ENCODE assay signal across 1 cellular context in genomic region chr1:9494936-9495758, GRCh38.
A peak's percentile ranks its signal among the peaks of the same experiment; 100 is the strongest.
TF ChIP-seq lines count a peak whose summit lies in the region.

No MANE protein-coding gene starts in this region.

TF ChIP-seq in HepG2, 621 proteins besides CTCF, POLR2A, EP300 and RAD21 (continued from another document and continues in another):
- TF ChIP-seq THRA (CRISPR knock-in tag; IDR thresholded peaks at IDR 0.05; ENCODE audit: borderline replicate concordance) (no peak; the same call in 1 of the 2 replicates), ELF3 (CRISPR knock-in tag; IDR thresholded peaks at IDR 0.05) (peak; percentile 58; the same call in 1 of the 2 replicates), ATF4 (CRISPR knock-in tag; IDR thresholded peaks at IDR 0.05) (no peak), ARNT (IDR thresholded peaks at IDR 0.05) (no peak), TEF (CRISPR knock-in tag; IDR thresholded peaks at IDR 0.05) (no peak), SUZ12 (IDR thresholded peaks at IDR 0.05; ENCODE audit: low read depth, low read length) (no peak), SMAD9 (CRISPR knock-in tag; IDR thresholded peaks at IDR 0.05) (no peak), ZBTB42 (CRISPR knock-in tag; IDR thresholded peaks at IDR 0.05) (0 out of 2 replicates have a peak, but pooled peaks have one; percentile 21), ZNF543 (CRISPR knock-in tag; IDR thresholded peaks at IDR 0.05) (no peak), ZSCAN29 (CRISPR knock-in tag; conservative IDR thresholded peaks at IDR 0.05) (no peak), ZNF639 (CRISPR knock-in tag; conservative IDR thresholded peaks at IDR 0.05) (no peak), ZNF407 (CRISPR knock-in tag; IDR thresholded peaks at IDR 0.05; ENCODE audit: not compliant biosample characterization) (no peak), ETS1 (CRISPR knock-in tag; IDR thresholded peaks at IDR 0.05) (no peak), SRSF1 (optimal IDR thresholded peaks at IDR 0.05; ENCODE audit: low read depth, low read length) (no peak), ZNF124 (CRISPR knock-in tag; IDR thresholded peaks at IDR 0.05) (no peak), ZGPAT (CRISPR knock-in tag; IDR thresholded peaks at IDR 0.05) (peak; percentile 51; the same call in 1 of the 2 replicates), HNRNPH1 (optimal IDR thresholded peaks at IDR 0.05; ENCODE audit: low read depth, low read length) (no peak), TFDP2 (CRISPR knock-in tag; IDR thresholded peaks at IDR 0.05) (peak; percentile 90), TSC22D2 (CRISPR knock-in tag; IDR thresholded peaks at IDR 0.05; ENCODE audit: borderline replicate concordance) (no peak), ZBTB7B (CRISPR knock-in tag; IDR thresholded peaks at IDR 0.05) (peak; percentile 69; the same call in 1 of the 2 replicates), CEBPZ (IDR thresholded peaks at IDR 0.05; ENCODE audit: low read length) (no peak), ZNF574 (CRISPR knock-in tag; IDR thresholded peaks at IDR 0.05) (peak; percentile 50; the same call in 1 of the 2 replicates), ZNF484 (CRISPR knock-in tag; IDR thresholded peaks at IDR 0.05; ENCODE audit: borderline replicate concordance, low read depth) (no peak), ZNF460 (CRISPR knock-in tag; IDR thresholded peaks at IDR 0.05; ENCODE audit: borderline replicate concordance) (peak; percentile 12; the same call in 1 of the 2 replicates), ARNTL (CRISPR knock-in tag; IDR thresholded peaks at IDR 0.05) (no peak), ZFP90 (CRISPR knock-in tag; IDR thresholded peaks at IDR 0.05; ENCODE audit: borderline replicate concordance) (no peak), ISX (CRISPR knock-in tag; conservative IDR thresholded peaks at IDR 0.05) (no peak), ZNF235 (CRISPR knock-in tag; IDR thresholded peaks at IDR 0.05; ENCODE audit: borderline replicate concordance) (0 out of 2 replicates have a peak, but pooled peaks have one; percentile 46)
